In the genomic region with DNA sequence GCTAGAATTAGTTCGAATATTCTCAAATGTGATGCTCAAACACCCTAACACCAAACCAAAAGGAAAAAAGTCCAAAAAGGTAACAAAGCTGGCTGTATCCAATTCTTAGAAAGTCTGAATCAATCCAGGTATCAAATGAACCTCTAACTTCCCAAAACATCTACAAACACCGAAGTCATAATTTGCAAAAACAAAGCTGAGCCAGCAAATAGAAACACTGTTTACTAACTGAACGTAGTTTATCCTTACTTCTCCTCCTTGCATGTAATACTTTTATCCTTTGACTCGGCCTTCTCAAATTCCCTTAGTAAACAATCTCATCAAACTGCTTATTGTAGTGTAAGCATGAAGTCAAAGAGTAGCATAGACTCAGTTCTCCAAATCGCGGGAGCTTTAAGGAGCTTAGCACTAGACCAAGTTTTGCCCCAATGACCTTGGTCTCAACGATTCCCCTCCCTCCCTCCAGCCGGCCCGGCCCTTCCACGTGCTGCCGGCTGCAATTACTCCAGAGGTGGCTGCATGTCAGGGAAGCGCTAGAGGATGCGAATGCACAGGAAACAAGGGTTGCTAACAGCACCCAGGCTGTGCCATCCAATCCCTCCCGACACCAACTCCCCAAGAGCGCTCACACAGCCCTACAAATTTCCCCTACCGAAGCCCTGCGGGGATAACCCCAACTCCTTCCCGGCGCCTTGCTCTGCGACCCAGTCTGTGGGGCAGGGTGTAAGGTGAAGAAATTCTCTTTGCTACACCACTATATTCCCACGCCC, we compare ENCODE assay signal across 8 cellular contexts. TPM values are rescaled to one million over a fixed set of nuclear protein-coding genes. Genes with fewer than 3 reads are reported as not detected.
DNase-seq lines count a peak whose midpoint lies in the region; ATAC-seq and TF ChIP-seq lines count a peak whose summit lies in the region.

No MANE protein-coding gene starts in this region.

- TF ChIP-seq POLR2A in stomach (IDR thresholded peaks at IDR 0.05) = no peak

- H4K20me1 ChIP-seq in GM23338 (replicated peaks; ENCODE audit: insufficient read depth) = peaks cover 24% of the 10 kb centered on the region

- peaks cover 9% of the 10 kb centered on the region for H3K4me1 ChIP-seq in GM23338 (ENCODE audit: insufficient read depth)
- H3K4me1 ChIP-seq in mesenchymal stem cell (ENCODE audit: control insufficient read depth, insufficient read depth, low read depth, low read length) = no peaks in the 10 kb centered on the region
- peaks cover 10 to 45% (median 30%) of the 10 kb centered on the region in 4 donors for H3K4me1 ChIP-seq in stomach

- H2BK15ac ChIP-seq in mesenchymal stem cell (ENCODE audit: low read depth, poor library complexity, severe bottlenecking) = peak overlapping the region; percentile 89

- peak overlapping the region; percentile 94 for H2AFZ ChIP-seq in GM23338
- peak overlapping the region; percentile 90 for H2AFZ ChIP-seq in mesenchymal stem cell (ENCODE audit: low read depth, low read length)

- H3K36me3 ChIP-seq in GM23338 (ENCODE audit: insufficient read depth) (no peaks in the 10 kb centered on the region; the same call in 1 of the 2 replicates), KOPT-K1 (ENCODE audit: insufficient read depth, low read length) (peaks cover 26% of the 10 kb centered on the region), mesenchymal stem cell (ENCODE audit: control insufficient read depth in 1 of 2, insufficient read depth in 2 of 2, low read depth in 1 of 2, low read length in 2 of 2) (peaks cover 3 to 12% of the 10 kb centered on the region in 2 experiments), stomach (peaks cover 0 to 9% (median 4%) of the 10 kb centered on the region in 4 donors)

- H3K27ac ChIP-seq in GM23338 (ENCODE audit: low read depth) = peak overlapping the region; percentile 96
- peak overlapping the region; percentile 78 for H3K27ac ChIP-seq in KOPT-K1 (ENCODE audit: low read depth, low read length, poor library complexity, severe bottlenecking)
- H3K27ac ChIP-seq in mesenchymal stem cell (ENCODE audit: low read length, poor library complexity, severe bottlenecking) = peak overlapping the region; percentile 63
- H3K27ac ChIP-seq in stomach = peak overlapping the region; percentile 96 to 97 (median 96)

- H3K27me3 Mint-ChIP-seq in GM23338 (ENCODE audit: insufficient read depth, low read depth, poor library complexity) (peaks cover 12% of the 10 kb centered on the region), T-helper 17 cell (no peaks in the 10 kb centered on the region)

- H3K4me3 Mint-ChIP-seq in GM23338 (peak overlapping the region; percentile 91), T-helper 17 cell (peak overlapping the region; percentile 97)

- H4K8ac ChIP-seq in mesenchymal stem cell (ENCODE audit: low read length) = peak overlapping the region; percentile 62

- H3K23ac ChIP-seq in mesenchymal stem cell (ENCODE audit: low read length in 2 of 2) = no peak overlapping the region

- WGBS in mesenchymal stem cell = 10% methylated on average over 14 of the region's 21 CpGs
- 3 to 4% (median 3%) methylated on average over 21 of the region's 21 CpGs for WGBS in stomach, 5 donors

- peak overlapping the region; percentile 58 to 88 for H3K18ac ChIP-seq in mesenchymal stem cell (ENCODE audit: low read depth in 1 of 2, low read length in 2 of 2)

- H3K9me3 ChIP-seq in KOPT-K1 (ENCODE audit: insufficient read depth, low read length, poor library complexity, severe bottlenecking) (no peaks in the 10 kb centered on the region), T-helper 17 cell (ENCODE audit: control insufficient read depth, low read length, poor library complexity, severe bottlenecking) (no peaks in the 10 kb centered on the region), mesenchymal stem cell (ENCODE audit: control insufficient read depth, low read length) (no peaks in the 10 kb centered on the region), stomach (no peaks in the 10 kb centered on the region)

- H3K36me3 Mint-ChIP-seq in GM23338 (ENCODE audit: low read depth) (peaks cover 16% of the 10 kb centered on the region), T-helper 17 cell (ENCODE audit: low read depth) (no peaks in the 10 kb centered on the region)

- peaks cover 57% of the 10 kb centered on the region for H3K79me2 ChIP-seq in GM23338 (replicated peaks; ENCODE audit: insufficient read depth)

- no peak for TF ChIP-seq CTCF in GM23338 (conservative IDR thresholded peaks at IDR 0.05; ENCODE audit: low read depth in 2 of 2)
- no peak for TF ChIP-seq CTCF in stomach (IDR thresholded peaks at IDR 0.05)

- H3K4me3 ChIP-seq in GM23338 (peak overlapping the region; percentile 100), mesenchymal stem cell (ENCODE audit: insufficient read depth in 1 of 2, low read depth in 1 of 2, low read length in 2 of 2) (peak overlapping the region; percentile 80 to 82), stomach (peak overlapping the region; percentile 96 to 99 (median 98))

- ATAC-seq in GM23338 = peak; percentile 51
- ATAC-seq in T-helper 17 cell = peak; percentile 58

- peak overlapping the region; percentile 90 for H3K9ac ChIP-seq in mesenchymal stem cell (ENCODE audit: low read length)

- intact Hi-C loops in stomach (cut with DNase I; ENCODE audit: low total_unique reads) = no loop called here

- peaks cover 3% of the 10 kb centered on the region for H3K79me1 ChIP-seq in mesenchymal stem cell (replicated peaks; ENCODE audit: low read length, poor library complexity, severe bottlenecking)

- H3K9me2 ChIP-seq in GM23338 (ENCODE audit: insufficient read depth) = no peaks in the 10 kb centered on the region

- H3K4ac ChIP-seq in mesenchymal stem cell (ENCODE audit: low read depth in 1 of 2, low read length in 2 of 2) = peak overlapping the region; percentile 27 to 96

- DNase-seq in DMS53 (lab: John Stamatoyannopoulos, UW) (peak; percentile 72), DMS53 treated with DMSO at 0.1 percent for 48 hours (lab: John Stamatoyannopoulos, UW; ENCODE audit: unreplicated experiment) (no peak), GM23338 (ENCODE audit: low spot score) (peak; percentile 74), T-helper 17 cell (peak in 2 of 3 donors; percentile 8 to 13), ecto neural progenitor cell (ENCODE audit: low spot score) (peak; percentile 57), mesenchymal stem cell (peak; percentile 67), stomach (no peak)

- H3K27ac Mint-ChIP-seq in GM23338 (peak overlapping the region; percentile 99), T-helper 17 cell (peak overlapping the region; percentile 96)

- peak overlapping the region in 1 of 2 experiments; percentile 48 for H3K14ac ChIP-seq in mesenchymal stem cell (ENCODE audit: low read length in 2 of 2)

- H2BK120ac ChIP-seq in mesenchymal stem cell (ENCODE audit: low read depth, low read length) = no peak overlapping the region

- H4K91ac ChIP-seq in mesenchymal stem cell (ENCODE audit: low read length) = peak overlapping the region; percentile 62

- H2BK5ac ChIP-seq in mesenchymal stem cell (ENCODE audit: low read depth, low read length, poor library complexity, severe bottlenecking) = peak overlapping the region; percentile 3

- no peak overlapping the region for H2AK5ac ChIP-seq in mesenchymal stem cell (ENCODE audit: low read length, severe bottlenecking)

- H2BK12ac ChIP-seq in mesenchymal stem cell (ENCODE audit: low read length in 2 of 2) = peak overlapping the region in 1 of 2 experiments; percentile 10

- H3K4me1 Mint-ChIP-seq in GM23338 (peaks cover 13% of the 10 kb centered on the region), T-helper 17 cell (peaks cover 18% of the 10 kb centered on the region)

- H3K27me3 ChIP-seq in GM23338 (ENCODE audit: insufficient read depth) (no peaks in the 10 kb centered on the region), mesenchymal stem cell (ENCODE audit: control insufficient read depth in 1 of 2, insufficient read depth in 1 of 2, low read length in 2 of 2) (no peaks in the 10 kb centered on the region), stomach (no peaks in the 10 kb centered on the region)

- H3F3A ChIP-seq in GM23338 (replicated peaks; ENCODE audit: low read depth) = no peaks in the 10 kb centered on the region

- peaks cover 3% of the 10 kb centered on the region; the same call in 1 of the 3 replicates for H3K9me3 Mint-ChIP-seq in GM23338

- TF ChIP-seq EP300 in stomach (IDR thresholded peaks at IDR 0.05) = no peak

- H3K4me2 ChIP-seq in GM23338 (peak overlapping the region; percentile 81), mesenchymal stem cell (ENCODE audit: low read length, poor library complexity, severe bottlenecking) (peak overlapping the region; percentile 98)

TF ChIP-seq in GM23338, 12 proteins besides CTCF, POLR2A, EP300 and RAD21 (continues in another document):
- TF ChIP-seq EZH2phosphoT487 (IDR thresholded peaks at IDR 0.05; ENCODE audit: unreplicated experiment) = no peak
- TF ChIP-seq STAT1 (IDR thresholded peaks at IDR 0.05; ENCODE audit: unreplicated experiment) = no peak
- TF ChIP-seq EZH2 (IDR thresholded peaks at IDR 0.05; ENCODE audit: low read depth, unreplicated experiment) = no peak
- TF ChIP-seq CREB1 (CRISPR knock-in tag; IDR thresholded peaks at IDR 0.05; ENCODE audit: low read depth) = no peak
- TF ChIP-seq POLR2AphosphoS5 (IDR thresholded peaks at IDR 0.05; ENCODE audit: low read depth) = no peak

RNA-seq across cellular contexts. Expression of a gene that starts 0.7 kb away (rescaled TPM):
- 56.7 and 57.8 TPM in 2 replicates for total RNA-seq in GM23338 (2014; rRNA removed; shearing (Covaris generic))
- polyA plus RNA-seq in GM23338 (2016; fragmentation: Nextera tagmentation; extraction: Ambion mirVana) (12.0 and 14.1 TPM in 2 replicates), stomach (1 to 10 TPM; 2.3 to 2.8 (median 2.4) TPM)
- total RNA-seq in T-helper 17 cell (10 to 100 TPM; 23.4 to 25.3 TPM), stomach (10 to 100 TPM; 14.2 to 41.7 (median 34.7) TPM)
- 6.0 TPM for polyA plus RNA-seq in mesenchymal stem cell (2013, experiment 1 of 2)
- 6.0 TPM for polyA plus RNA-seq in mesenchymal stem cell (2013, experiment 2 of 2)

Comparison
In these comparisons a context has a peak if more than half of its experiments do, and no peak if none do; other contexts are left out.
1. DNase-seq: peak in DMS53 (single experiment), GM23338 (single experiment), T-helper 17 cell (2 of 3), ecto neural progenitor cell (single experiment) and mesenchymal stem cell (single experiment); none in DMS53 treated with DMSO at 0.1 percent for 48 hours (single experiment) and stomach (single experiment).
2. Peak in every context shown above with its lines, with median percentiles within 50 percentile points of each other: H3K27ac ChIP-seq and H3K4me3 ChIP-seq.